In genomic region chr20:46088409-46089075, GRCh38 we compare ENCODE assay signal across 8 cellular contexts.
DNase-seq lines count a peak whose midpoint lies in the region; ATAC-seq and TF ChIP-seq lines count a peak whose summit lies in the region.

No MANE protein-coding gene starts in this region.

- ATAC-seq in GM19467 (IDR thresholded peaks at IDR 0.05; ENCODE audit: unreplicated experiment) (no peak), GM19395 (IDR thresholded peaks at IDR 0.05; ENCODE audit: unreplicated experiment) (no peak)

- H3K4me3 ChIP-seq in GM12864 (ENCODE audit: low read depth, low read length), result peak overlapping the region; percentile 57
- peak overlapping the region; percentile 83 to 93 for H3K4me3 ChIP-seq in foreskin fibroblast (ENCODE audit: low read depth in 1 of 2, low read length in 2 of 2)

- TF ChIP-seq CTCF in 22Rv1 (IDR thresholded peaks at IDR 0.05) (no peak), GM12864 (IDR thresholded peaks at IDR 0.05; ENCODE audit: low read depth, low read length, missing control alignments) (no peak), VCaP (conservative IDR thresholded peaks at IDR 0.05) (no peak), foreskin fibroblast (IDR thresholded peaks at IDR 0.05; ENCODE audit: low read depth, low read length) (no peak)

- no peak for DNase-seq in GM12864 (ENCODE audit: low read depth)
- peak in 1 of 2 donors; percentile 27 for DNase-seq in foreskin fibroblast
- peak; percentile 28 for DNase-seq in retina
- no peak for DNase-seq in cerebellar cortex (ENCODE audit: low spot score)

- H3K27ac ChIP-seq in 22Rv1, result peak overlapping the region; percentile 90
- peak overlapping the region; percentile 97 for H3K27ac ChIP-seq in VCaP
